ENCODE assay signal across 16 cellular contexts in the genomic region with DNA sequence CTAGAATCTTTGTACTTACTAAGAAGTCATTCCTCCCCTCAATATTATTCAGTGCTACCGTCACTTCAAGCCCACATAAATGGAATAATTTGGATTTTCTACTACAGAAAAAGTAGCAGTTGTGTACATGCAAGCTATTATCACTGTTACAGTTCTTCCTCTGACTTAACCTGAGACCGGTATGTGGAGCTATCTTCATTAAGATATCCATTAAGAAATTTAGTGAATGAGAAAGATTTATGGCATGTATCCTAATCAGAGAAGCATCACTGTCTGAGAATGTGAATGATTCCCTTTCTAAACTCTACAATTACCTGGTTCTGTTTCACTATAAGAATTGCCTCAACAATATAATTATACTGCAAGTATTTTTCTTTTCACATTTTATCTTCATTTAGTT.
DNase-seq lines count a peak whose midpoint lies in the region; ATAC-seq and TF ChIP-seq lines count a peak whose summit lies in the region.
"Had no signal": no experiment of that assay in that cellular context is flagged by ENCODE, and none has a peak within 500 bp of the region (broad histone marks: within the 10 kb centered on the region; RNA-seq: fewer than 3 reads in every experiment).

No MANE protein-coding gene starts in this region.

- H3F3A ChIP-seq in PC-9 (ENCODE audit: insufficient read depth, low read depth), result peaks cover 41% of the 10 kb centered on the region

- H3K4me2 ChIP-seq in PC-9 (0 out of 2 replicates have a peak overlapping the region, but pooled peaks have one; percentile 0), mesenchymal stem cell (ENCODE audit: low read length, poor library complexity, severe bottlenecking) (no peak overlapping the region), hepatocyte (no peak overlapping the region)
- H3K4me2 ChIP-seq: BLaER1 treated with 17β-estradiol and CSF1 and Interleukin-3, amounts not matched to agents 10 nM and 100 nM had no signal

- no peak overlapping the region for H3K14ac ChIP-seq in mesenchymal stem cell (ENCODE audit: low read length in 2 of 2)

- H2BK120ac ChIP-seq in mesenchymal stem cell (ENCODE audit: low read depth, low read length), result no peak overlapping the region

- no peaks in the 10 kb centered on the region for H3K36me3 ChIP-seq in ACC112 (ENCODE audit: insufficient read depth, low read length)
- H3K36me3 ChIP-seq in PC-9 (ENCODE audit: low read depth), result no peaks in the 10 kb centered on the region
- H3K36me3 ChIP-seq in right lobe of liver, result no peaks in the 10 kb centered on the region
- no peaks in the 10 kb centered on the region for H3K36me3 ChIP-seq in mesenchymal stem cell (ENCODE audit: control insufficient read depth in 1 of 2, insufficient read depth in 2 of 2, low read depth in 1 of 2, low read length in 2 of 2)
- H3K36me3 ChIP-seq in hepatocyte (replicated peaks; ENCODE audit: insufficient read depth, low read depth), result no peaks in the 10 kb centered on the region
- H3K36me3 ChIP-seq: BLaER1 treated with 17β-estradiol and CSF1 and Interleukin-3, amounts not matched to agents 10 nM and 100 nM had no signal

- H2BK5ac ChIP-seq in mesenchymal stem cell (ENCODE audit: low read depth, low read length, poor library complexity, severe bottlenecking), result no peak overlapping the region

- TF ChIP-seq POLR2A in right lobe of liver (IDR thresholded peaks at IDR 0.05), result no peak

- H3K9me2 ChIP-seq in PC-9 (ENCODE audit: insufficient read depth), result no peaks in the 10 kb centered on the region
- H3K9me2 ChIP-seq in hepatocyte (replicated peaks; ENCODE audit: insufficient read depth), result no peaks in the 10 kb centered on the region

- no peak overlapping the region for H2AFZ ChIP-seq in ACC112 (ENCODE audit: low read length, unreplicated experiment)
- H2AFZ ChIP-seq in PC-9, result no peak overlapping the region
- H2AFZ ChIP-seq in mesenchymal stem cell (ENCODE audit: low read depth, low read length), result no peak overlapping the region
- no peak overlapping the region for H2AFZ ChIP-seq in hepatocyte

- no peak for ATAC-seq in right lobe of liver
- ATAC-seq: CD8-positive, alpha-beta T cell had no signal

- no peaks in the 10 kb centered on the region for H3K79me2 ChIP-seq in ACC112 (ENCODE audit: control insufficient read depth, insufficient read depth, low read length, unreplicated experiment)
- no peaks in the 10 kb centered on the region for H3K79me2 ChIP-seq in PC-9 (ENCODE audit: low read depth)
- H3K79me2 ChIP-seq in hepatocyte, result no peaks in the 10 kb centered on the region

- peaks cover 60% of the 10 kb centered on the region for H3K4me1 ChIP-seq in ACC112 (ENCODE audit: control insufficient read depth, insufficient read depth, low read length, unreplicated experiment)
- H3K4me1 ChIP-seq in PC-9 (replicated peaks; ENCODE audit: insufficient read depth), result peaks cover 53% of the 10 kb centered on the region
- peaks cover 0 to 10% (median 0%) of the 10 kb centered on the region in 4 donors for H3K4me1 ChIP-seq in right lobe of liver
- no peaks in the 10 kb centered on the region for H3K4me1 ChIP-seq in mesenchymal stem cell (ENCODE audit: control insufficient read depth, insufficient read depth, low read depth, low read length)
- no peaks in the 10 kb centered on the region for H3K4me1 ChIP-seq in hepatocyte (ENCODE audit: insufficient read depth)

- no peak overlapping the region for H3K9ac ChIP-seq in mesenchymal stem cell (ENCODE audit: low read length)
- H3K9ac ChIP-seq: BLaER1 treated with 17β-estradiol and CSF1 and Interleukin-3, amounts not matched to agents 10 nM and 100 nM had no signal

- H3K9me3 ChIP-seq in PC-9 (ENCODE audit: insufficient read depth, low read depth) (peaks cover 4% of the 10 kb centered on the region; the same call in 1 of the 2 replicates), right lobe of liver (no peaks in the 10 kb centered on the region), mesenchymal stem cell (ENCODE audit: control insufficient read depth, low read length) (no peaks in the 10 kb centered on the region), hepatocyte (ENCODE audit: low read depth) (no peaks in the 10 kb centered on the region)

- H3K79me1 ChIP-seq in mesenchymal stem cell (replicated peaks; ENCODE audit: low read length, poor library complexity, severe bottlenecking), result no peaks in the 10 kb centered on the region

- DNase-seq in PC-9 (no peak), epithelial cell of esophagus (ENCODE audit: low read depth) (peak; percentile 80), right lobe of liver (no peak), mesenchymal stem cell (no peak), GDM1 (lab: John Stamatoyannopoulos, UW) (no peak), hepatocyte (ENCODE audit: low spot score) (no peak), NCI-H146 (lab: John Stamatoyannopoulos, UW) (no peak)
- DNase-seq: CD8-positive, alpha-beta T cell; NCI-H1048; NCI-H1436; NCI-H2029; NCI-H446 treated with DMSO at 0.1 percent for 48 hours; NCI-H69; SHP77 treated with DMSO at 0.1 percent for 48 hours had no signal

- H3K18ac ChIP-seq in mesenchymal stem cell (ENCODE audit: low read depth in 1 of 2, low read length in 2 of 2), result no peak overlapping the region

- H4K20me1 ChIP-seq in PC-9 (ENCODE audit: insufficient read depth) (no peaks in the 10 kb centered on the region), hepatocyte (ENCODE audit: insufficient read depth, poor library complexity, severe bottlenecking) (no peaks in the 10 kb centered on the region)
- H4K20me1 ChIP-seq: BLaER1 treated with 17β-estradiol and CSF1 and Interleukin-3, amounts not matched to agents 10 nM and 100 nM had no signal

- no peak overlapping the region for H4K91ac ChIP-seq in mesenchymal stem cell (ENCODE audit: low read length)

- no peak overlapping the region for H4K8ac ChIP-seq in mesenchymal stem cell (ENCODE audit: low read length)

- 72% methylated on average over 2 of the region's 2 CpGs for WGBS in right lobe of liver (ENCODE audit: insufficient coverage, low coverage, low lambda C conversion rate, missing lambda C conversion rate)
- WGBS in mesenchymal stem cell, result 20% methylated on average over 1 of the region's 2 CpGs
- 85% methylated on average over 2 of the region's 2 CpGs for WGBS in hepatocyte (ENCODE audit: low lambda C conversion rate, missing lambda C conversion rate)

- no peak overlapping the region for H2BK12ac ChIP-seq in mesenchymal stem cell (ENCODE audit: low read length in 2 of 2)

- POLR2A ChIA-PET in PC-9 (lab: Charles Lee; ENCODE audit: unreplicated experiment), result no interaction called here

- intact Hi-C loops in PC-9 (cut with micrococcal nuclease; ENCODE audit: unreplicated experiment), result loop anchor here (2.0 kb wide), 2 partner anchors 91 to 277 kb away; no protein-coding TSS in a partner anchor
- intact Hi-C loops in right lobe of liver (cut with DNase I), result no loop called here

- CTCF ChIA-PET in PC-9 (lab: Charles Lee), result interaction anchor here (0.6 kb wide), 1 partner anchor 277 kb away, joined by 3 read pairs; no protein-coding TSS in a partner anchor

- no peak overlapping the region for H2BK15ac ChIP-seq in mesenchymal stem cell (ENCODE audit: low read depth, poor library complexity, severe bottlenecking)

- no peaks in the 10 kb centered on the region for H3K27me3 ChIP-seq in ACC112 (ENCODE audit: insufficient read depth, low read length)
- H3K27me3 ChIP-seq in PC-9 (ENCODE audit: insufficient read depth, low read depth), result no peaks in the 10 kb centered on the region
- no peaks in the 10 kb centered on the region for H3K27me3 ChIP-seq in right lobe of liver
- H3K27me3 ChIP-seq in mesenchymal stem cell (ENCODE audit: control insufficient read depth in 1 of 2, insufficient read depth in 1 of 2, low read length in 2 of 2), result no peaks in the 10 kb centered on the region
- no peaks in the 10 kb centered on the region for H3K27me3 ChIP-seq in hepatocyte
- H3K27me3 ChIP-seq: BLaER1 treated with 17β-estradiol and CSF1 and Interleukin-3, amounts not matched to agents 10 nM and 100 nM had no signal

- BruUV-seq in PC-9 (replicated peaks; lab: Mats Ljungman, UMichigan), result no TSS peak

- H3K4ac ChIP-seq in mesenchymal stem cell (ENCODE audit: low read depth in 1 of 2, low read length in 2 of 2), result no peak overlapping the region

- H3K27ac ChIP-seq in ACC112 (ENCODE audit: low read depth, low read length) (peak overlapping the region; percentile 93), PC-9 (peak overlapping the region; percentile 99), right lobe of liver (peak overlapping the region; percentile 9 to 61 (median 39)), mesenchymal stem cell (ENCODE audit: low read length, poor library complexity, severe bottlenecking) (no peak overlapping the region), hepatocyte (no peak overlapping the region)
- H3K27ac ChIP-seq: BLaER1 treated with 17β-estradiol and CSF1 and Interleukin-3, amounts not matched to agents 10 nM and 100 nM had no signal

- H2AK5ac ChIP-seq in mesenchymal stem cell (ENCODE audit: low read length, severe bottlenecking), result no peak overlapping the region

- no peak overlapping the region for H3K23ac ChIP-seq in mesenchymal stem cell (ENCODE audit: low read length in 2 of 2)

- no peak overlapping the region for H3K4me3 ChIP-seq in ACC112 (ENCODE audit: low read depth, low read length)
- H3K4me3 ChIP-seq in PC-9, result no peak overlapping the region
- H3K4me3 ChIP-seq in epithelial cell of esophagus (ENCODE audit: low read length), result no peak overlapping the region
- no peak overlapping the region for H3K4me3 ChIP-seq in right lobe of liver
- no peak overlapping the region for H3K4me3 ChIP-seq in mesenchymal stem cell (ENCODE audit: insufficient read depth in 1 of 2, low read depth in 1 of 2, low read length in 2 of 2)
- no peak overlapping the region for H3K4me3 ChIP-seq in hepatocyte
- H3K4me3 ChIP-seq: BLaER1 treated with 17β-estradiol and CSF1 and Interleukin-3, amounts not matched to agents 10 nM and 100 nM had no signal

- TF ChIP-seq CTCF in PC-9 (conservative IDR thresholded peaks at IDR 0.05) (no peak), epithelial cell of esophagus (IDR thresholded peaks at IDR 0.05; ENCODE audit: insufficient read depth, low read depth, low read length, missing control alignments) (no peak), right lobe of liver (IDR thresholded peaks at IDR 0.05) (no peak), hepatocyte (IDR thresholded peaks at IDR 0.05; ENCODE audit: poor library complexity) (no peak)

Comparison
In these comparisons a context has a peak if more than half of its experiments do, and no peak if none do; other contexts are left out.
1. H3K27ac ChIP-seq: peak in ACC112 (single experiment), PC-9 (single experiment) and right lobe of liver (3 of 3); none in mesenchymal stem cell (single experiment) and hepatocyte (single experiment).